In the genomic region with DNA sequence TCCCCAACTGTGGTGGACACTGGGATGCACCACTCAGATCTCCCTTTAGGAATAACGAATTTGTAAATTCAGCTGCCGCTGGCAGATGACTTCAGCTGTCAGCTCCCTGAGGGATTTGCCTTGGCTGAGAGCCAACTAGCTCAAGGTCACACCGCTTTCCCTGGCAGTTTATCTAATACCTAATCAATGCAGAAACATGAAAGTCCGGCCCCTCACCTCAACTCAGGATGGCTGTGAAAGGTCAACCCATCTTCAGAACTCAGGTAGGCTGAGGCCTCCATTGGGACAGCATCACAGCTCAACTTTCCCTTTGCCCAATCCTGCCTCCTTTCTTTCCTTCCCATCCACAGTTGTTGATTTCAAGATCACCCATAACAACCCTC, we compare ENCODE assay signal across 28 cellular contexts. TPM values are rescaled to one million over a fixed set of nuclear protein-coding genes. Genes with fewer than 3 reads are reported as not detected.
A peak's percentile ranks its signal among the peaks of the same experiment; 100 is the strongest.
DNase-seq lines count a peak whose midpoint lies in the region; TF ChIP-seq lines count a peak whose summit lies in the region.
"Had no signal": no experiment of that assay in that cellular context is flagged by ENCODE, and none has a peak within 500 bp of the region (broad histone marks: within the 10 kb centered on the region; RNA-seq: fewer than 3 reads in every experiment).

No MANE protein-coding gene starts in this region.

- no peaks in the 10 kb centered on the region for H3K4me1 Mint-ChIP-seq in immature natural killer cell
- H3K4me1 Mint-ChIP-seq: activated naive CD8-positive, alpha-beta T cell treated with anti-CD3 and anti-CD28 coated beads, Interleukin-2, amount 50 U/mL, for 24 hours had no signal

- DNase-seq in NCI-H1092 (lab: John Stamatoyannopoulos, UW) (peak; percentile 59), NCI-H1092 treated with DMSO at 0.1 percent for 48 hours (lab: John Stamatoyannopoulos, UW) (no peak), LHCN-M2 (ENCODE audit: low read depth) (peak; percentile 41), NCI-H82 (lab: John Stamatoyannopoulos, UW) (peak; percentile 87), myocyte (ENCODE audit: low read depth) (peak; percentile 48), immature natural killer cell (no peak), AG20443 (ENCODE audit: low spot score) (no peak), MM.1S (no peak)
- DNase-seq: 8988T; activated CD4-positive, alpha-beta T cell treated with anti-CD3 and anti-CD28 coated beads, Interleukin-2, amount 50 U/mL, for 48 hours; activated CD4-positive, CD25-positive, alpha-beta regulatory T cell; activated effector memory CD4-positive, alpha-beta T cell treated with anti-CD3 and anti-CD28 coated beads, Interleukin-2, amount 50 U/mL, for 16 hours; activated naive CD8-positive, alpha-beta T cell treated with anti-CD3 and anti-CD28 coated beads, Interleukin-2, amount 50 U/mL, for 24 hours; cerebellar nuclear complex; heart right ventricle; HFFc6; KG1; NCI-H226; stimulated activated naive CD4-positive, alpha-beta T cell; T1000; testis had no signal

- H3K27ac ChIP-seq in MM.1S (ENCODE audit: low read length) = no peak overlapping the region
- H3K27ac ChIP-seq: epithelial cell of prostate, heart right ventricle, RWPE1, skin epidermis, testis had no signal

- peaks cover 0 to 20% (median 0%) of the 10 kb centered on the region in 3 donors for H3K27me3 Mint-ChIP-seq in immature natural killer cell (ENCODE audit: low read depth in 3 of 3)

- H3K79me2 ChIP-seq in MM.1S (ENCODE audit: low read length) = no peaks in the 10 kb centered on the region

- no peaks in the 10 kb centered on the region for H3K9me3 Mint-ChIP-seq in immature natural killer cell
- H3K9me3 Mint-ChIP-seq: activated naive CD8-positive, alpha-beta T cell treated with anti-CD3 and anti-CD28 coated beads, Interleukin-2, amount 50 U/mL, for 24 hours; HFFc6; natural killer cell treated with Interleukin-12 subunit alpha and Interleukin-12 subunit beta and Interleukin-15 and Interleukin-18, amount 100 ng/mL, for 72 hours had no signal

- no peak overlapping the region for H3K4me2 ChIP-seq in MM.1S (ENCODE audit: low read depth, low read length)

- no peaks in the 10 kb centered on the region for H4K20me1 ChIP-seq in MM.1S (ENCODE audit: insufficient read depth, low read length)

- no peak overlapping the region for H3K4me3 ChIP-seq in MM.1S (ENCODE audit: low read length)
- H3K4me3 ChIP-seq: heart right ventricle, skin epidermis, testis had no signal

- no peaks in the 10 kb centered on the region for H3K9me3 ChIP-seq in MM.1S (replicated peaks; ENCODE audit: insufficient read depth, low read length)
- H3K9me3 ChIP-seq: heart right ventricle, testis had no signal

- no peaks in the 10 kb centered on the region for H3K36me3 Mint-ChIP-seq in immature natural killer cell
- H3K36me3 Mint-ChIP-seq: natural killer cell treated with Interleukin-12 subunit alpha and Interleukin-12 subunit beta and Interleukin-15 and Interleukin-18, amount 100 ng/mL, for 72 hours had no signal

- no peaks in the 10 kb centered on the region for H3K27me3 ChIP-seq in MM.1S (replicated peaks; ENCODE audit: insufficient read depth, low read length)
- H3K27me3 ChIP-seq: testis had no signal

- no peak for TF ChIP-seq CTCF in MM.1S (IDR thresholded peaks at IDR 0.05; ENCODE audit: low read length)

- no peaks in the 10 kb centered on the region for H3F3A ChIP-seq in MM.1S (ENCODE audit: insufficient read depth, low read length)

- H3K27ac Mint-ChIP-seq in immature natural killer cell = no peak overlapping the region
- H3K27ac Mint-ChIP-seq: activated naive CD8-positive, alpha-beta T cell treated with anti-CD3 and anti-CD28 coated beads, Interleukin-2, amount 50 U/mL, for 24 hours; HFFc6; natural killer cell treated with Interleukin-12 subunit alpha and Interleukin-12 subunit beta and Interleukin-15 and Interleukin-18, amount 100 ng/mL, for 72 hours had no signal

- H3K4me1 ChIP-seq in MM.1S (ENCODE audit: low read length) = no peaks in the 10 kb centered on the region
- H3K4me1 ChIP-seq: heart right ventricle, testis had no signal

- no peaks in the 10 kb centered on the region for H3K36me3 ChIP-seq in MM.1S (replicated peaks; ENCODE audit: insufficient read depth, low read length)
- H3K36me3 ChIP-seq: heart right ventricle had no signal

- no peak overlapping the region for H3K4me3 Mint-ChIP-seq in immature natural killer cell
- H3K4me3 Mint-ChIP-seq: activated naive CD8-positive, alpha-beta T cell treated with anti-CD3 and anti-CD28 coated beads, Interleukin-2, amount 50 U/mL, for 24 hours; HFFc6; natural killer cell treated with Interleukin-12 subunit alpha and Interleukin-12 subunit beta and Interleukin-15 and Interleukin-18, amount 100 ng/mL, for 72 hours had no signal

- H2AFZ ChIP-seq in MM.1S (ENCODE audit: low read length) = no peak overlapping the region

- H3K9ac ChIP-seq in MM.1S (ENCODE audit: low read length) = no peak overlapping the region

- H3K9me2 ChIP-seq in MM.1S (replicated peaks; ENCODE audit: insufficient read depth, low read length) = no peaks in the 10 kb centered on the region

RNA-seq across cellular contexts. Expression of a gene that starts 22.8 kb away (rescaled TPM):
- total RNA-seq in LHCN-M2 (2014; rRNA removed) (0.19 and 0.23 TPM in 2 replicates), myocyte (0.08 TPM in 1 of 2 replicates, not detected in the other)
- 0.07 TPM for polyA plus RNA-seq in LHCN-M2 (2012)
- 0.05 TPM for polyA plus RNA-seq in myocyte (2012)
- not detected for polyA plus RNA-seq in immature natural killer cell
- total RNA-seq: Daoy; fibroblast of villous mesenchyme; HFFc6; natural killer cell treated with Interleukin-12 subunit alpha and Interleukin-12 subunit beta and Interleukin-15 and Interleukin-18, amount 100 ng/mL, for 72 hours; posterior vena cava had no signal

Comparison
In these comparisons a context has a peak if more than half of its experiments do, and no peak if none do; other contexts are left out.
1. DNase-seq: peak in NCI-H1092 (single experiment), LHCN-M2 (single experiment), NCI-H82 (single experiment) and myocyte (single experiment); none in NCI-H1092 treated with DMSO at 0.1 percent for 48 hours (single experiment), immature natural killer cell (0 of 3), AG20443 (single experiment) and MM.1S (single experiment).